1 cellular context compared by ENCODE assay signal in genomic region chr9:12774861-12775367, GRCh38.
A peak's percentile ranks its signal among the peaks of the same experiment; 100 is the strongest.
TF ChIP-seq lines count a peak whose summit lies in the region.

A gene with protein sequence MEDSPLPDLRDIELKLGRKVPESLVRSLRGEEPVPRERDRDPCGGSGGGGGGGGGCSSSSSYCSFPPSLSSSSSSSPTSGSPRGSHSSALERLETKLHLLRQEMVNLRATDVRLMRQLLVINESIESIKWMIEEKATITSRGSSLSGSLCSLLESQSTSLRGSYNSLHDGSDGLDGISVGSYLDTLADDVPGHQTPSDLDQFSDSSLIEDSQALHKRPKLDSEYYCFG (plus strand): TSS chr9:12775020. CDS start chr9:12775716, 696 bp downstream.

TF ChIP-seq in HepG2, 621 proteins besides CTCF, POLR2A, EP300 and RAD21 (continued from another document and continues in another):
- TF ChIP-seq, protein P1, sequence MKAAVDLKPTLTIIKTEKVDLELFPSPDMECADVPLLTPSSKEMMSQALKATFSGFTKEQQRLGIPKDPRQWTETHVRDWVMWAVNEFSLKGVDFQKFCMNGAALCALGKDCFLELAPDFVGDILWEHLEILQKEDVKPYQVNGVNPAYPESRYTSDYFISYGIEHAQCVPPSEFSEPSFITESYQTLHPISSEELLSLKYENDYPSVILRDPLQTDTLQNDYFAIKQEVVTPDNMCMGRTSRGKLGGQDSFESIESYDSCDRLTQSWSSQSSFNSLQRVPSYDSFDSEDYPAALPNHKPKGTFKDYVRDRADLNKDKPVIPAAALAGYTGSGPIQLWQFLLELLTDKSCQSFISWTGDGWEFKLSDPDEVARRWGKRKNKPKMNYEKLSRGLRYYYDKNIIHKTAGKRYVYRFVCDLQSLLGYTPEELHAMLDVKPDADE (CRISPR knock-in tag; IDR thresholded peaks at IDR 0.05): no peak
- TF ChIP-seq, protein P2, sequence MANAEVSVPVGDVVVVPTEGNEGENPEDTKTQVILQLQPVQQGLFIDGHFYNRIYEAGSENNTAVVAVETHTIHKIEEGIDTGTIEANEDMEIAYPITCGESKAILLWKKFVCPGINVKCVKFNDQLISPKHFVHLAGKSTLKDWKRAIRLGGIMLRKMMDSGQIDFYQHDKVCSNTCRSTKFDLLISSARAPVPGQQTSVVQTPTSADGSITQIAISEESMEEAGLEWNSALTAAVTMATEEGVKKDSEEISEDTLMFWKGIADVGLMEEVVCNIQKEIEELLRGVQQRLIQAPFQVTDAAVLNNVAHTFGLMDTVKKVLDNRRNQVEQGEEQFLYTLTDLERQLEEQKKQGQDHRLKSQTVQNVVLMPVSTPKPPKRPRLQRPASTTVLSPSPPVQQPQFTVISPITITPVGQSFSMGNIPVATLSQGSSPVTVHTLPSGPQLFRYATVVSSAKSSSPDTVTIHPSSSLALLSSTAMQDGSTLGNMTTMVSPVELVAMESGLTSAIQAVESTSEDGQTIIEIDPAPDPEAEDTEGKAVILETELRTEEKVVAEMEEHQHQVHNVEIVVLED (CRISPR knock-in tag; IDR thresholded peaks at IDR 0.05; ENCODE audit: borderline replicate concordance): no peak
- TF ChIP-seq HHEX (CRISPR knock-in tag; IDR thresholded peaks at IDR 0.05) (no peak), CHD2 (IDR thresholded peaks at IDR 0.05; ENCODE audit: low read depth, low read length) (no peak), HOXD1 (CRISPR knock-in tag; IDR thresholded peaks at IDR 0.05) (no peak), CREB1 (IDR thresholded peaks at IDR 0.05) (no peak), CREB1 (CRISPR knock-in tag; IDR thresholded peaks at IDR 0.05) (no peak), FOXP1 (IDR thresholded peaks at IDR 0.05) (no peak), FOXP1 (CRISPR knock-in tag; IDR thresholded peaks at IDR 0.05) (no peak), ZNF800 (CRISPR knock-in tag; IDR thresholded peaks at IDR 0.05) (no peak), KLF6 (CRISPR knock-in tag; IDR thresholded peaks at IDR 0.05) (no peak), THAP11 (CRISPR knock-in tag; IDR thresholded peaks at IDR 0.05) (0 out of 2 replicates have a peak, but pooled peaks have one; percentile 22), FOXK1 (CRISPR knock-in tag; IDR thresholded peaks at IDR 0.05; ENCODE audit: borderline replicate concordance, low read depth) (peak; percentile 26; the same call in 1 of the 2 replicates), ZNF891 (CRISPR knock-in tag; IDR thresholded peaks at IDR 0.05) (no peak), TBX2 (CRISPR knock-in tag; IDR thresholded peaks at IDR 0.05; ENCODE audit: borderline replicate concordance) (no peak), IRX3 (CRISPR knock-in tag; IDR thresholded peaks at IDR 0.05; ENCODE audit: borderline replicate concordance, low read depth) (no peak), RELA (CRISPR knock-in tag; IDR thresholded peaks at IDR 0.05) (no peak), ZNF724P (CRISPR knock-in tag; IDR thresholded peaks at IDR 0.05; ENCODE audit: borderline replicate concordance) (no peak), ZSCAN22 (CRISPR knock-in tag; IDR thresholded peaks at IDR 0.05) (no peak), ZNF746 (CRISPR knock-in tag; IDR thresholded peaks at IDR 0.05) (no peak), MNT (IDR thresholded peaks at IDR 0.05) (no peak), FOSL1 (CRISPR knock-in tag; IDR thresholded peaks at IDR 0.05; ENCODE audit: borderline replicate concordance) (no peak), GABPB1 (CRISPR knock-in tag; IDR thresholded peaks at IDR 0.05) (no peak), ZNF354B (CRISPR knock-in tag; IDR thresholded peaks at IDR 0.05) (no peak), HNRNPK (IDR thresholded peaks at IDR 0.05; ENCODE audit: low read depth, low read length, poor library complexity, severe bottlenecking) (no peak), MATR3 (CRISPR knock-in tag; IDR thresholded peaks at IDR 0.05) (no peak), ZNF414 (CRISPR knock-in tag; IDR thresholded peaks at IDR 0.05) (no peak), GATAD2A (CRISPR knock-in tag; IDR thresholded peaks at IDR 0.05) (peak; percentile 32; the same call in 1 of the 2 replicates), KDM5A (IDR thresholded peaks at IDR 0.05; ENCODE audit: borderline replicate concordance, low read length) (no peak), AHR (CRISPR knock-in tag; IDR thresholded peaks at IDR 0.05) (no peak), JUND (CRISPR knock-in tag; IDR thresholded peaks at IDR 0.05) (no peak), ZNF33B (CRISPR knock-in tag; IDR thresholded peaks at IDR 0.05) (0 out of 2 replicates have a peak, but pooled peaks have one; percentile 61), ZNF674 (CRISPR knock-in tag; IDR thresholded peaks at IDR 0.05; ENCODE audit: low read depth) (no peak), ZNF432 (CRISPR knock-in tag; IDR thresholded peaks at IDR 0.05; ENCODE audit: borderline replicate concordance) (no peak), EED (CRISPR knock-in tag; IDR thresholded peaks at IDR 0.05) (no peak), ZKSCAN8 (CRISPR knock-in tag; IDR thresholded peaks at IDR 0.05; ENCODE audit: borderline replicate concordance) (peak; percentile 72; the same call in 1 of the 2 replicates)
- TF ChIP-seq, protein P3, sequence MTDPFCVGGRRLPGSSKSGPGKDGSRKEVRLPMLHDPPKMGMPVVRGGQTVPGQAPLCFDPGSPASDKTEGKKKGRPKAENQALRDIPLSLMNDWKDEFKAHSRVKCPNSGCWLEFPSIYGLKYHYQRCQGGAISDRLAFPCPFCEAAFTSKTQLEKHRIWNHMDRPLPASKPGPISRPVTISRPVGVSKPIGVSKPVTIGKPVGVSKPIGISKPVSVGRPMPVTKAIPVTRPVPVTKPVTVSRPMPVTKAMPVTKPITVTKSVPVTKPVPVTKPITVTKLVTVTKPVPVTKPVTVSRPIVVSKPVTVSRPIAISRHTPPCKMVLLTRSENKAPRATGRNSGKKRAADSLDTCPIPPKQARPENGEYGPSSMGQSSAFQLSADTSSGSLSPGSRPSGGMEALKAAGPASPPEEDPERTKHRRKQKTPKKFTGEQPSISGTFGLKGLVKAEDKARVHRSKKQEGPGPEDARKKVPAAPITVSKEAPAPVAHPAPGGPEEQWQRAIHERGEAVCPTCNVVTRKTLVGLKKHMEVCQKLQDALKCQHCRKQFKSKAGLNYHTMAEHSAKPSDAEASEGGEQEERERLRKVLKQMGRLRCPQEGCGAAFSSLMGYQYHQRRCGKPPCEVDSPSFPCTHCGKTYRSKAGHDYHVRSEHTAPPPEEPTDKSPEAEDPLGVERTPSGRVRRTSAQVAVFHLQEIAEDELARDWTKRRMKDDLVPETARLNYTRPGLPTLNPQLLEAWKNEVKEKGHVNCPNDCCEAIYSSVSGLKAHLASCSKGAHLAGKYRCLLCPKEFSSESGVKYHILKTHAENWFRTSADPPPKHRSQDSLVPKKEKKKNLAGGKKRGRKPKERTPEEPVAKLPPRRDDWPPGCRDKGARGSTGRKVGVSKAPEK (CRISPR knock-in tag; IDR thresholded peaks at IDR 0.05; ENCODE audit: borderline replicate concordance): no peak
- TF ChIP-seq, protein P4, sequence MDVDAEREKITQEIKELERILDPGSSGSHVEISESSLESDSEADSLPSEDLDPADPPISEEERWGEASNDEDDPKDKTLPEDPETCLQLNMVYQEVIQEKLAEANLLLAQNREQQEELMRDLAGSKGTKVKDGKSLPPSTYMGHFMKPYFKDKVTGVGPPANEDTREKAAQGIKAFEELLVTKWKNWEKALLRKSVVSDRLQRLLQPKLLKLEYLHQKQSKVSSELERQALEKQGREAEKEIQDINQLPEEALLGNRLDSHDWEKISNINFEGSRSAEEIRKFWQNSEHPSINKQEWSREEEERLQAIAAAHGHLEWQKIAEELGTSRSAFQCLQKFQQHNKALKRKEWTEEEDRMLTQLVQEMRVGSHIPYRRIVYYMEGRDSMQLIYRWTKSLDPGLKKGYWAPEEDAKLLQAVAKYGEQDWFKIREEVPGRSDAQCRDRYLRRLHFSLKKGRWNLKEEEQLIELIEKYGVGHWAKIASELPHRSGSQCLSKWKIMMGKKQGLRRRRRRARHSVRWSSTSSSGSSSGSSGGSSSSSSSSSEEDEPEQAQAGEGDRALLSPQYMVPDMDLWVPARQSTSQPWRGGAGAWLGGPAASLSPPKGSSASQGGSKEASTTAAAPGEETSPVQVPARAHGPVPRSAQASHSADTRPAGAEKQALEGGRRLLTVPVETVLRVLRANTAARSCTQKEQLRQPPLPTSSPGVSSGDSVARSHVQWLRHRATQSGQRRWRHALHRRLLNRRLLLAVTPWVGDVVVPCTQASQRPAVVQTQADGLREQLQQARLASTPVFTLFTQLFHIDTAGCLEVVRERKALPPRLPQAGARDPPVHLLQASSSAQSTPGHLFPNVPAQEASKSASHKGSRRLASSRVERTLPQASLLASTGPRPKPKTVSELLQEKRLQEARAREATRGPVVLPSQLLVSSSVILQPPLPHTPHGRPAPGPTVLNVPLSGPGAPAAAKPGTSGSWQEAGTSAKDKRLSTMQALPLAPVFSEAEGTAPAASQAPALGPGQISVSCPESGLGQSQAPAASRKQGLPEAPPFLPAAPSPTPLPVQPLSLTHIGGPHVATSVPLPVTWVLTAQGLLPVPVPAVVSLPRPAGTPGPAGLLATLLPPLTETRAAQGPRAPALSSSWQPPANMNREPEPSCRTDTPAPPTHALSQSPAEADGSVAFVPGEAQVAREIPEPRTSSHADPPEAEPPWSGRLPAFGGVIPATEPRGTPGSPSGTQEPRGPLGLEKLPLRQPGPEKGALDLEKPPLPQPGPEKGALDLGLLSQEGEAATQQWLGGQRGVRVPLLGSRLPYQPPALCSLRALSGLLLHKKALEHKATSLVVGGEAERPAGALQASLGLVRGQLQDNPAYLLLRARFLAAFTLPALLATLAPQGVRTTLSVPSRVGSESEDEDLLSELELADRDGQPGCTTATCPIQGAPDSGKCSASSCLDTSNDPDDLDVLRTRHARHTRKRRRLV (CRISPR knock-in tag; IDR thresholded peaks at IDR 0.05): no peak
- TF ChIP-seq, protein P5, sequence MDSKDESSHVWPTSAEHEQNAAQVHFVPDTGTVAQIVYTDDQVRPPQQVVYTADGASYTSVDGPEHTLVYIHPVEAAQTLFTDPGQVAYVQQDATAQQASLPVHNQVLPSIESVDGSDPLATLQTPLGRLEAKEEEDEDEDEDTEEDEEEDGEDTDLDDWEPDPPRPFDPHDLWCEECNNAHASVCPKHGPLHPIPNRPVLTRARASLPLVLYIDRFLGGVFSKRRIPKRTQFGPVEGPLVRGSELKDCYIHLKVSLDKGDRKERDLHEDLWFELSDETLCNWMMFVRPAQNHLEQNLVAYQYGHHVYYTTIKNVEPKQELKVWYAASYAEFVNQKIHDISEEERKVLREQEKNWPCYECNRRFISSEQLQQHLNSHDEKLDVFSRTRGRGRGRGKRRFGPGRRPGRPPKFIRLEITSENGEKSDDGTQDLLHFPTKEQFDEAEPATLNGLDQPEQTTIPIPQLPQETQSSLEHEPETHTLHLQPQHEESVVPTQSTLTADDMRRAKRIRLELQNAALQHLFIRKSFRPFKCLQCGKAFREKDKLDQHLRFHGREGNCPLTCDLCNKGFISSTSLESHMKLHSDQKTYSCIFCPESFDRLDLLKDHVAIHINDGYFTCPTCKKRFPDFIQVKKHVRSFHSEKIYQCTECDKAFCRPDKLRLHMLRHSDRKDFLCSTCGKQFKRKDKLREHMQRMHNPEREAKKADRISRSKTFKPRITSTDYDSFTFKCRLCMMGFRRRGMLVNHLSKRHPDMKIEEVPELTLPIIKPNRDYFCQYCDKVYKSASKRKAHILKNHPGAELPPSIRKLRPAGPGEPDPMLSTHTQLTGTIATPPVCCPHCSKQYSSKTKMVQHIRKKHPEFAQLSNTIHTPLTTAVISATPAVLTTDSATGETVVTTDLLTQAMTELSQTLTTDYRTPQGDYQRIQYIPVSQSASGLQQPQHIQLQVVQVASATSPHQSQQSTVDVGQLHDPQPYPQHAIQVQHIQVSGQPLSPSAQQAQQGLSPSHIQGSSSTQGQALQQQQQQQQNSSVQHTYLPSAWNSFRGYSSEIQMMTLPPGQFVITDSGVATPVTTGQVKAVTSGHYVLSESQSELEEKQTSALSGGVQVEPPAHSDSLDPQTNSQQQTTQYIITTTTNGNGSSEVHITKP (CRISPR knock-in tag; IDR thresholded peaks at IDR 0.05; ENCODE audit: low read depth): peak; percentile 45; the same call in 1 of the 2 replicates
- TF ChIP-seq, protein P6, sequence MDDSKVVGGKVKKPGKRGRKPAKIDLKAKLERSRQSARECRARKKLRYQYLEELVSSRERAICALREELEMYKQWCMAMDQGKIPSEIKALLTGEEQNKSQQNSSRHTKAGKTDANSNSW (CRISPR knock-in tag; IDR thresholded peaks at IDR 0.05; ENCODE audit: borderline replicate concordance): no peak
